18 cellular contexts compared by ENCODE assay signal in the genomic region with DNA sequence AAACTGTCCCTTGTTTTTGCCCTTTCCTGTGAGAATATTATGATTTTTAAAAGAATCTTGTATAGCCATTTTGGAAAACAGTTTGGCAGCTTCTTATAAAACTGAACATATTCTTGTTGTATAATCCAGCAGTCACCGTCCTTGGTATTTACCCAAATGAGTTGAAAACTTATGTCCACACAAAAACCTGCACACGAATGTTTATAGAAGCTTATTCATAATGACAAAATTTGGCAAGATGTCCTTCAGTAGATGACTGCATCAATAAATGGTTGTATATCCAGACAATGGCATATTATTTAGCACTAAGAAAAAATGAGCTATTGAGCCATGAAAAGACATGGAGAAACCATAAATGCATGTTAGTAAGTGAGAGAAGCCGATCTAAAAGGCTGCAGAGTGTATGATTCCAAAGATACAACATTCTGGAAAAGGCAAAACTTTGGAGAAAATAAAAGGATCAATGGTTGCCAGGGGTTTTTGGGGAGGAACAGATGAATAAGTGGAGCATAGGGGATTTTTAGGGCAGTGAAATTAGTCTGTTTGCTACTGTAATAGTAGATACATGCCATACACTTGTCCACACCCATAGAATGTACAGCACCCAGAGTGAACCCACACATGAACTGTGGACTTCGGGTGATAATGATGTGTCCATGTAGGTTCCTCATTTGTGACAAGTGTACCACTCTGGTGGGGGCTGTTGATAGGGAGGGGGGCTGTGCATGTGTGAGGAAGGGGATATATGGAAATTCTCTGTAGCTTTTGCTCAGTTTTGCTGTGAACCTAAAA. TPM values are rescaled to one million over a fixed set of nuclear protein-coding genes. Genes with fewer than 3 reads are reported as not detected.
DNase-seq lines count a peak whose midpoint lies in the region; ATAC-seq, FAIRE-seq and TF ChIP-seq lines count a peak whose summit lies in the region.
"Had no signal": no experiment of that assay in that cellular context is flagged by ENCODE, and none has a peak within 500 bp of the region (broad histone marks: within the 10 kb centered on the region; RNA-seq: fewer than 3 reads in every experiment).

No MANE protein-coding gene starts in this region.

- no peak for TF ChIP-seq EP300 in SK-N-SH (IDR thresholded peaks at IDR 0.05; ENCODE audit: borderline replicate concordance in 1 of 2, low read depth in 1 of 2, low read length in 1 of 2)

- H3K9me3 ChIP-seq in SK-N-SH (no peaks in the 10 kb centered on the region), PC-3 (ENCODE audit: low read length) (no peaks in the 10 kb centered on the region), small intestine (ENCODE audit: control insufficient read depth, low read depth) (no peaks in the 10 kb centered on the region)

- H3K4me1 ChIP-seq in SK-N-SH (ENCODE audit: control insufficient read depth in 1 of 2, insufficient read depth in 2 of 2, low read depth in 1 of 2, low read length in 1 of 2) (peaks cover under 1 to 8% of the 10 kb centered on the region in 2 experiments; a peak in 2 of 4 replicates), PC-3 (ENCODE audit: insufficient read depth, low read length) (peaks cover 41% of the 10 kb centered on the region), small intestine (ENCODE audit: control insufficient read depth in 2 of 2, insufficient read depth in 1 of 2, low read depth in 1 of 2, low read length in 1 of 2) (no peaks in the 10 kb centered on the region)

- H4K20me1 ChIP-seq in SK-N-SH (ENCODE audit: insufficient read depth) (no peaks in the 10 kb centered on the region), PC-3 (ENCODE audit: low read length) (no peaks in the 10 kb centered on the region)

- H3K9ac ChIP-seq in SK-N-SH = no peak overlapping the region
- peak overlapping the region; percentile 82 for H3K9ac ChIP-seq in PC-3 (ENCODE audit: low read length)

- peaks cover 16% of the 10 kb centered on the region for H3K36me3 Mint-ChIP-seq in T-cell

- H3K27me3 Mint-ChIP-seq in T-cell = no peaks in the 10 kb centered on the region

- H3K79me2 ChIP-seq in SK-N-SH (ENCODE audit: insufficient read depth) (peaks cover 96% of the 10 kb centered on the region), PC-3 (ENCODE audit: low read length) (peaks cover 87% of the 10 kb centered on the region)

- H3K9me3 Mint-ChIP-seq in T-cell = no peaks in the 10 kb centered on the region

- 81% methylated on average over 4 of the region's 4 CpGs for WGBS in SK-N-SH (ENCODE audit: low lambda C conversion rate)
- WGBS in small intestine, 3 donors = 78 to 84% (median 80%) methylated on average over 4 of the region's 4 CpGs

- H3K9me2 ChIP-seq in SK-N-SH = no peaks in the 10 kb centered on the region
- no peaks in the 10 kb centered on the region for H3K9me2 ChIP-seq in PC-3 (replicated peaks; ENCODE audit: low read length)

- no peak overlapping the region for H3K27ac Mint-ChIP-seq in T-cell
- H3K27ac Mint-ChIP-seq: H9 had no signal

- H3K36me3 ChIP-seq in SK-N-SH (replicated peaks in 1 of 2; ENCODE audit: control insufficient read depth in 1 of 2, insufficient read depth in 2 of 2, low read length in 1 of 2) (peaks cover 0 to 9% of the 10 kb centered on the region in 2 experiments), PC-3 (ENCODE audit: low read depth, low read length) (peaks cover 5% of the 10 kb centered on the region; the same call in 1 of the 2 replicates), small intestine (ENCODE audit: control insufficient read depth in 2 of 2, insufficient read depth in 2 of 2, low read length in 2 of 2) (no peaks in the 10 kb centered on the region)

- H3K4me3 ChIP-seq in SK-N-SH (ENCODE audit: low read depth in 2 of 2, low read length in 1 of 2) (no peak overlapping the region), PC-3 (ENCODE audit: low read length) (peak overlapping the region; percentile 47), small intestine (ENCODE audit: low read depth in 1 of 2, low read length in 2 of 2) (no peak overlapping the region)

- no peak for FAIRE-seq in small intestine (lab: Jason Lieb, UNC)

- no peak for ATAC-seq in SK-N-SH treated with all-trans-retinoic acid at 6 μM for 48 hours
- ATAC-seq in PC-3 = peak; percentile 79
- no peak for ATAC-seq in T-cell (replicated peaks in 1 of 4)

- no peak for TF ChIP-seq RAD21 in SK-N-SH (IDR thresholded peaks at IDR 0.05; ENCODE audit: low read length)

- DNase-seq in SK-N-SH (no peak), PC-3 (peak; percentile 96), fibroblast of peridontal ligament (ENCODE audit: extremely low read depth) (peak; percentile 19), small intestine (peak; percentile 53), T-cell (no peak), AML-193 (lab: John Stamatoyannopoulos, UW) (no peak)
- DNase-seq in activated T-cell treated with anti-CD3 and anti-CD28 coated beads, Interleukin-2, amount 50 U/mL, for 48 hours = no peak
- DNase-seq: 8988T, EL, H9, NCI-H1417 treated with DMSO at 0.1 percent for 48 hours, NCI-H1930, NCI-H446, NCI-H69, OCI-M1, RPMI8226, SIG-M5 had no signal

- CTCF ChIA-PET in SK-N-SH (lab: Yijun Ruan, JAX) (interaction anchor here (1.5 kb wide), 1 partner anchor 34 kb away, joined by 5 read pairs; no protein-coding TSS in a partner anchor), PC-3 (lab: Charles Lee) (interaction anchor here (0.6 to 1.6 kb wide), 5 partner anchors 16 to 63 kb away, joined by 3 to 14 read pairs (median 4); a partner anchor contains a TSS), T-cell (lab: Charles Lee) (interaction anchor here in 1 of 2 donors (0.7 kb wide), 1 partner anchor 33 kb away, joined by 3 read pairs; no protein-coding TSS in a partner anchor)

- BruUV-seq in PC-3 (replicated peaks; lab: Mats Ljungman, UMichigan) = no TSS peak

- H3K4me1 Mint-ChIP-seq in T-cell = peaks cover 16 to 30% (median 18%) of the 10 kb centered on the region in 3 donors

- TF ChIP-seq CTCF in SK-N-SH (IDR thresholded peaks at IDR 0.05) (no peak), PC-3 (conservative IDR thresholded peaks at IDR 0.05; ENCODE audit: low read depth, low read length) (no peak)

- intact Hi-C loops in PC-3 (cut with micrococcal nuclease) = loop anchor here (1.0 kb wide), 4 partner anchors 18 to 33 kb away; no protein-coding TSS in a partner anchor

- H3K4me2 ChIP-seq in SK-N-SH (0 out of 2 replicates have a peak overlapping the region, but pooled peaks have one; percentile 1), PC-3 (ENCODE audit: low read length) (peak overlapping the region; percentile 81)

- peak overlapping the region in 1 of 2 experiments; percentile 34; a peak in 1 of 4 replicates for H3K27ac ChIP-seq in SK-N-SH (ENCODE audit: low read depth in 2 of 2, low read length in 1 of 2)
- peak overlapping the region; percentile 98 for H3K27ac ChIP-seq in PC-3 (ENCODE audit: low read length)
- H3K27ac ChIP-seq in small intestine (ENCODE audit: low read depth in 1 of 2, low read length in 1 of 2) = no peak overlapping the region

- H3K4me3 Mint-ChIP-seq in T-cell = no peak overlapping the region
- H3K4me3 Mint-ChIP-seq: H9 had no signal

- H3K27me3 ChIP-seq in SK-N-SH (ENCODE audit: insufficient read depth) = no peaks in the 10 kb centered on the region
- H3K27me3 ChIP-seq in PC-3 (ENCODE audit: low read length) = no peaks in the 10 kb centered on the region
- H3K27me3 ChIP-seq in small intestine (ENCODE audit: control insufficient read depth in 2 of 2, insufficient read depth in 2 of 2, low read length in 2 of 2) = no peaks in the 10 kb centered on the region

- POLR2A ChIA-PET in SK-N-SH (lab: Yijun Ruan, JAX) (no interaction called here), PC-3 (lab: Charles Lee; ENCODE audit: unreplicated experiment) (interaction anchor here (0.6 to 1.5 kb wide), 6 partner anchors 18 to 1743 kb away, joined by 3 to 15 read pairs (median 5); no protein-coding TSS in a partner anchor), T-cell (lab: Charles Lee) (interaction anchor here in 1 of 2 donors (0.7 kb wide), 1 partner anchor 54 kb away, joined by 4 read pairs; no protein-coding TSS in a partner anchor)

- no peak overlapping the region for H2AFZ ChIP-seq in SK-N-SH (ENCODE audit: low read depth)
- H2AFZ ChIP-seq in PC-3 (ENCODE audit: low read length) = no peak overlapping the region

- H3F3A ChIP-seq in SK-N-SH (replicated peaks; ENCODE audit: insufficient read depth) (peaks cover 4% of the 10 kb centered on the region), PC-3 (ENCODE audit: low read length, unreplicated experiment) (peaks cover 14% of the 10 kb centered on the region)

TF ChIP-seq in SK-N-SH, 30 proteins besides CTCF, POLR2A, EP300 and RAD21:
- no peak for TF ChIP-seq FOXM1 (IDR thresholded peaks at IDR 0.05; ENCODE audit: low read depth)
- no peak for TF ChIP-seq FOXJ3 (CRISPR knock-in tag; IDR thresholded peaks at IDR 0.05)
- no peak for TF ChIP-seq TAF1 (IDR thresholded peaks at IDR 0.05; ENCODE audit: borderline replicate concordance, low read depth, low read length)

TF ChIP-seq in SK-N-SH treated with all-trans-retinoic acid at 6 μM for 48 hours, 23 proteins besides CTCF, POLR2A, EP300 and RAD21:
- TF ChIP-seq SNAI2 (CRISPR knock-in tag; IDR thresholded peaks at IDR 0.05) (no peak), TCF4 (CRISPR knock-in tag; IDR thresholded peaks at IDR 0.05; ENCODE audit: borderline replicate concordance) (no peak)
TF ChIP-seq in SK-N-SH treated with all-trans-retinoic acid at 6 μM for 48 hours: peak in this region for 0.

RNA-seq across cellular contexts. Expression of a gene that starts 31.7 kb away (rescaled TPM):
- polyA plus RNA-seq in SK-N-SH (2012; rRNA removed) = 7.6 and 10.5 TPM in 2 replicates
- polyA plus RNA-seq in SK-N-SH (2012; cell fraction: cytosol; rRNA removed) = 2.7 and 5.0 TPM in 2 replicates
- polyA plus RNA-seq in SK-N-SH (2012; cell fraction: nucleus; rRNA removed) = 22.5 and 25.5 TPM in 2 replicates
- total RNA-seq in PC-3 (2014; rRNA removed) = 37.1 and 42.7 TPM in 2 replicates
- polyA plus RNA-seq in small intestine = 1 to 10 TPM; 2.4 to 8.1 (median 2.5) TPM
- total RNA-seq in T-cell = 10 to 100 TPM; 21.1 to 40.2 (median 31.3) TPM

Comparison
In these comparisons a context has a peak if more than half of its experiments do, and no peak if none do; other contexts are left out.
1. DNase-seq: peak in PC-3 (single experiment), fibroblast of peridontal ligament (single experiment) and small intestine (single experiment); none in SK-N-SH (single experiment), T-cell (0 of 34), AML-193 (0 of 2) and activated T-cell treated with anti-CD3 and anti-CD28 coated beads, Interleukin-2, amount 50 U/mL, for 48 hours (0 of 2).